In genomic region chr3:53045784-53046170, GRCh38 we compare ENCODE assay signal across 8 cellular contexts. TPM values are rescaled to one million over a fixed set of nuclear protein-coding genes. Genes with fewer than 3 reads are reported as not detected.
DNase-seq lines count a peak whose midpoint lies in the region; ATAC-seq, FAIRE-seq and TF ChIP-seq lines count a peak whose summit lies in the region.

SFMBT1 (minus strand) TSS chr3:53046073; CDS start chr3:52969128, 76,945 bp downstream.

- no peaks in the 10 kb centered on the region for H3K9me3 Mint-ChIP-seq in activated CD8-positive, alpha-beta memory T cell treated with anti-CD3 and anti-CD28 coated beads, Interleukin-2, amount 10 ng/mL, durations not matched to agents 7 days and 5 days (ENCODE audit: low read depth)

- no peaks in the 10 kb centered on the region for H3K9me1 ChIP-seq in endothelial cell of umbilical vein (replicated peaks; ENCODE audit: control insufficient read depth, extremely low read depth, insufficient read depth, low read length)

- H3K4me2 ChIP-seq in endothelial cell of umbilical vein (ENCODE audit: insufficient read depth, low read length) = peak within 1 kb of the TSS; percentile 65

- H3K9ac ChIP-seq in endothelial cell of umbilical vein (replicated peaks; ENCODE audit: extremely low read depth, insufficient read depth, low read length) = peak within 1 kb of the TSS; percentile 81

- H3K4me3 ChIP-seq in endothelial cell of umbilical vein (replicated peaks in 1 of 3; ENCODE audit: insufficient read depth in 1 of 3, low read depth in 1 of 3, low read length in 3 of 3) = peak within 1 kb of the TSS; percentile 70 to 86 (median 85)

- H3K36me3 Mint-ChIP-seq in activated CD8-positive, alpha-beta memory T cell treated with anti-CD3 and anti-CD28 coated beads, Interleukin-2, amount 10 ng/mL, durations not matched to agents 7 days and 5 days = no peaks in the 10 kb centered on the region

- peaks cover 0 to 13% of the 10 kb centered on the region in 2 experiments for H3K27me3 ChIP-seq in endothelial cell of umbilical vein (ENCODE audit: control insufficient read depth in 2 of 2, insufficient read depth in 2 of 2, low read length in 2 of 2)

- no peaks in the 10 kb centered on the region for H4K20me1 ChIP-seq in endothelial cell of umbilical vein (replicated peaks; ENCODE audit: control insufficient read depth, extremely low read depth, insufficient read depth, low read length)

- dilution Hi-C loops in endothelial cell of umbilical vein (cut with MboI; ENCODE audit: extremely low pct_ligation_motif_present, low sequenced_read_pairs) = no loop called here

- TF ChIP-seq CTCF in endothelial cell of umbilical vein (IDR thresholded peaks at IDR 0.05; ENCODE audit: extremely low read depth in 1 of 2, insufficient read depth in 1 of 2, low read depth in 1 of 2, low read length in 2 of 2) = no peak

- POLR2A ChIA-PET in endothelial cell of umbilical vein (lab: Charles Lee) = interaction anchor here (0.7 kb wide), 1 partner anchor 19 kb away, joined by 3 read pairs; no protein-coding TSS in a partner anchor

- H3K27ac ChIP-seq in endothelial cell of umbilical vein (ENCODE audit: insufficient read depth, low read depth, low read length) = peak within 1 kb of the TSS; percentile 30

- peak; percentile 53 for ATAC-seq in HG02840 (IDR thresholded peaks at IDR 0.05; ENCODE audit: low FRiP score, unreplicated experiment)
- ATAC-seq in activated CD8-positive, alpha-beta memory T cell treated with anti-CD3 and anti-CD28 coated beads, Interleukin-2, amount 10 ng/mL, durations not matched to agents 7 days and 5 days = peak; percentile 66

- H3K27ac Mint-ChIP-seq in activated CD8-positive, alpha-beta memory T cell treated with anti-CD3 and anti-CD28 coated beads, Interleukin-2, amount 10 ng/mL, durations not matched to agents 7 days and 5 days = peak within 1 kb of the TSS; percentile 92

- no peaks in the 10 kb centered on the region for H3K79me2 ChIP-seq in endothelial cell of umbilical vein (ENCODE audit: control insufficient read depth, insufficient read depth, low read length)

- peak within 1 kb of the TSS; percentile 86 for H3K4me3 Mint-ChIP-seq in activated CD8-positive, alpha-beta memory T cell treated with anti-CD3 and anti-CD28 coated beads, Interleukin-2, amount 10 ng/mL, durations not matched to agents 7 days and 5 days

- peak within 1 kb of the TSS; percentile 92 for H2AFZ ChIP-seq in endothelial cell of umbilical vein (ENCODE audit: low read depth, low read length)

- peaks cover 33% of the 10 kb centered on the region for H3K4me1 Mint-ChIP-seq in activated CD8-positive, alpha-beta memory T cell treated with anti-CD3 and anti-CD28 coated beads, Interleukin-2, amount 10 ng/mL, durations not matched to agents 7 days and 5 days

- TF ChIP-seq POLR2A in endothelial cell of umbilical vein (IDR thresholded peaks at IDR 0.05; ENCODE audit: low read depth, low read length) = no peak

- peaks cover 11% of the 10 kb centered on the region for H3K27me3 Mint-ChIP-seq in activated CD8-positive, alpha-beta memory T cell treated with anti-CD3 and anti-CD28 coated beads, Interleukin-2, amount 10 ng/mL, durations not matched to agents 7 days and 5 days

- no peaks in the 10 kb centered on the region for H3K9me3 ChIP-seq in endothelial cell of umbilical vein (replicated peaks; ENCODE audit: control insufficient read depth, insufficient read depth, low read length)

- peaks cover 7% of the 10 kb centered on the region for H3K4me1 ChIP-seq in endothelial cell of umbilical vein (ENCODE audit: control insufficient read depth, extremely low read depth, insufficient read depth, low read length)

- H3K36me3 ChIP-seq in endothelial cell of umbilical vein (ENCODE audit: control insufficient read depth in 2 of 2, extremely low read depth in 1 of 2, insufficient read depth in 2 of 2, low read length in 2 of 2) = no peaks in the 10 kb centered on the region

- FAIRE-seq in endothelial cell of umbilical vein (lab: Jason Lieb, UNC) = no peak

- CTCF ChIA-PET in activated CD8-positive, alpha-beta memory T cell treated with anti-CD3 and anti-CD28 coated beads, Interleukin-2, amount 10 ng/mL, durations not matched to agents 7 days and 5 days (lab: Charles Lee) = interaction anchor here (1.1 to 2.1 kb wide), 7 partner anchors 10 to 153 kb away, joined by 4 to 16 read pairs (median 5); no protein-coding TSS in a partner anchor
- CTCF ChIA-PET in endothelial cell of umbilical vein (lab: Charles Lee) = interaction anchor here (1.1 to 1.2 kb wide), 2 partner anchors 10 to 18 kb away, joined by 3 to 4 read pairs; no protein-coding TSS in a partner anchor

- intact Hi-C loops in endothelial cell of umbilical vein (cut with micrococcal nuclease) = no loop called here

- DNase-seq in NCI-H524 (lab: John Stamatoyannopoulos, UW) (peak; percentile 13 to 69), NCI-H524 treated with DMSO at 0.1 percent for 48 hours (lab: John Stamatoyannopoulos, UW) (no peak), NCI-H2227 (lab: John Stamatoyannopoulos, UW; ENCODE audit: unreplicated experiment) (peak; percentile 84), endothelial cell of umbilical vein (ENCODE audit: low read depth, low spot score) (peak; percentile 37), middle frontal gyrus (ENCODE audit: extremely low spot score, low spot score) (peak; percentile 53)
- DNase-seq in activated CD8-positive, alpha-beta memory T cell treated with anti-CD3 and anti-CD28 coated beads, Interleukin-2, amount 10 ng/mL, durations not matched to agents 7 days and 5 days = peak; percentile 79
- peak; percentile 50 to 70 for DNase-seq in stimulated activated CD8-positive, alpha-beta memory T cell treated with anti-CD3 and anti-CD28 coated beads, Interleukin-2, amount 100 ng/mL, for 1 hour (ENCODE audit: low read depth in 2 of 2)

- no TSS peak for BruUV-seq in endothelial cell of umbilical vein (replicated peaks; lab: Mats Ljungman, UMichigan)

TF ChIP-seq in endothelial cell of umbilical vein, 7 proteins besides CTCF, POLR2A, EP300 and RAD21:
- TF ChIP-seq FOS (IDR thresholded peaks at IDR 0.05; ENCODE audit: borderline replicate concordance, insufficient read depth, low read length) (no peak), JUN (IDR thresholded peaks at IDR 0.05; ENCODE audit: borderline replicate concordance, insufficient read depth, insufficient read length, low read depth) (no peak), MYC (IDR thresholded peaks at IDR 0.05; ENCODE audit: low read depth, low read length) (no peak), POLR2AphosphoS5 (IDR thresholded peaks at IDR 0.05; ENCODE audit: insufficient read depth, low read depth, low read length) (no peak), EZH2 (IDR thresholded peaks at IDR 0.05; ENCODE audit: borderline replicate concordance, low read depth, low read length, severe bottlenecking) (no peak), MAX (IDR thresholded peaks at IDR 0.05; ENCODE audit: insufficient read depth, insufficient read length) (no peak)

RNA-seq across cellular contexts. Expression of gene SFMBT1, which starts in this region (rescaled TPM):
- 10 to 100 TPM; 25.9 to 29.7 TPM for total RNA-seq in activated CD8-positive, alpha-beta memory T cell treated with anti-CD3 and anti-CD28 coated beads, Interleukin-2, amount 10 ng/mL, durations not matched to agents 7 days and 5 days
- total RNA-seq in endothelial cell of umbilical vein = 4.6 and 6.0 TPM in 2 replicates
- 1.8 and 2.0 TPM in 2 replicates for polyA plus RNA-seq in endothelial cell of umbilical vein
- 1.7 and 2.2 TPM in 2 replicates for polyA plus RNA-seq in endothelial cell of umbilical vein (2011; cell fraction: cytosol; rRNA removed)
- polyA plus RNA-seq in endothelial cell of umbilical vein (2011; cell fraction: nucleus; rRNA removed) = 4.0 and 4.9 TPM in 2 replicates
- polyA plus RNA-seq in endothelial cell of umbilical vein (2012) = 1.3 and 1.8 TPM in 2 replicates
- polyA minus RNA-seq in endothelial cell of umbilical vein = 8.3 and 10.4 TPM in 2 replicates
- 19.8 TPM for polyA minus RNA-seq in endothelial cell of umbilical vein (2011; cell fraction: cytosol; rRNA and poly(A)+ RNA removed)
- 6.7 and 10.8 TPM in 2 replicates for polyA minus RNA-seq in endothelial cell of umbilical vein (2011; cell fraction: nucleus; rRNA and poly(A)+ RNA removed)
